ENCODE assay signal across 12 cellular contexts in the genomic region with DNA sequence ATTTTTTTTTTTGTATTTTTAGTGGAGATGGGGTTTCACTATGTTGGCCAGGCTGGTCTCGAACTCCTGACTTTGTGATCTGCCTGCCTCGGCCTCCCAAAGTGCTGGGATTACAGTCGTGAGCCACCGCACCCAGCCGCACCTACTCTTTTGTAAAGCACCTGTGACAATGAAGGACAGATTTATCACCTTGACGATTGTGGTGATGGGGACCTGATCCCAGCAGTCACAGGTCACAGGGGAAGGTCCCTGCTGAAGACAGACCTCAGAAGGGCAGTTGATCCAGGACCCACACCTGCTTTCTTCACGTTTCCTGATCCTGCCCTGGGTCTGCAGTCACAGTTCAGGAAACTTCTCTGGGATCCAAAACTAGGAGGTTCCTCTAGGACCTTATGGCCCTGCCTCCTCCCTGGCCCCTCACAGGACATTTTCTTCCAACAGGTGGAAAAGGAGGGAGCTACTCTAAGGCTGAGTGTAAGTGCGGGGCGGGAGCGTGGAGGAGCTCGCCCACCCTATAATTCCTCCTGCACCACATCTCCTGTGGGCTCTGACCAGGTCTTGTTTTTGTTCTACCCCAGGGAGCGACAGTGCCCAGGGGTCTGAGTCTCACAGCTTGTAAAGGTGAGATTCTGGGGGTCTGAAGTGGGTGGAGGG. TPM values are rescaled to one million over a fixed set of nuclear protein-coding genes. Genes with fewer than 3 reads are reported as not detected.
A peak's percentile ranks its signal among the peaks of the same experiment; 100 is the strongest.
DNase-seq lines count a peak whose midpoint lies in the region; ATAC-seq and TF ChIP-seq lines count a peak whose summit lies in the region.
"Had no signal": no experiment of that assay in that cellular context is flagged by ENCODE, and none has a peak within 500 bp of the region (broad histone marks: within the 10 kb centered on the region; RNA-seq: fewer than 3 reads in every experiment).

No MANE protein-coding gene starts in this region.

- POLR2A ChIA-PET in CD8-positive, alpha-beta T cell (lab: Charles Lee): interaction anchor here (0.6 to 8.2 kb wide), 15 partner anchors 9 to 230 kb away, joined by 3 to 359 read pairs (median 6); a partner anchor contains a TSS

- no peaks in the 10 kb centered on the region for H3K27me3 ChIP-seq in CD8-positive, alpha-beta T cell (ENCODE audit: insufficient read depth, low read length)
- no peaks in the 10 kb centered on the region for H3K27me3 ChIP-seq in duodenal mucosa (ENCODE audit: control insufficient read depth in 1 of 2, insufficient read depth in 2 of 2, low read length in 2 of 2)
- peaks cover 5 to 10% (median 9%) of the 10 kb centered on the region in 3 donors for H3K27me3 ChIP-seq in gastrocnemius medialis
- H3K27me3 ChIP-seq: foreskin keratinocyte had no signal

- H3K4me3 ChIP-seq in CD8-positive, alpha-beta T cell (ENCODE audit: low read depth, low read length): peak overlapping the region; percentile 93
- H3K4me3 ChIP-seq in duodenal mucosa (ENCODE audit: low read depth in 1 of 2, low read length in 2 of 2): peak overlapping the region; percentile 48 to 93
- peak overlapping the region; percentile 55 to 91 (median 76) for H3K4me3 ChIP-seq in gastrocnemius medialis

- no peaks in the 10 kb centered on the region for H3K9me3 Mint-ChIP-seq in CD8-positive, alpha-beta T cell
- peaks cover 0 to 2% (median 0%) of the 10 kb centered on the region in 3 donors for H3K9me3 Mint-ChIP-seq in IgD-negative memory B cell

- TF ChIP-seq CTCF in CD8-positive, alpha-beta T cell (IDR thresholded peaks at IDR 0.05): no peak
- TF ChIP-seq CTCF in gastrocnemius medialis (IDR thresholded peaks at IDR 0.05 in 4 of 5, conservative IDR thresholded peaks at IDR 0.05 in 1 of 5): no peak

- intact Hi-C loops in CD8-positive, alpha-beta T cell (cut with DNase I, micrococcal nuclease): no loop called here
- intact Hi-C loops in gastrocnemius medialis (cut with DNase I; ENCODE audit: low total_unique reads): loop anchor here (1.0 kb wide), 1 partner anchor 37 kb away; no protein-coding TSS in a partner anchor
- intact Hi-C loops in left colon (cut with DNase I, micrococcal nuclease): no loop called here

- H3K36me3 Mint-ChIP-seq in CD8-positive, alpha-beta T cell: peaks cover 52% of the 10 kb centered on the region
- peaks cover 26% of the 10 kb centered on the region for H3K36me3 Mint-ChIP-seq in IgD-negative memory B cell

- no peak for TF ChIP-seq POLR2A in gastrocnemius medialis (IDR thresholded peaks at IDR 0.05)

- peak overlapping the region; percentile 21 to 29 for H3K9ac ChIP-seq in duodenal mucosa (ENCODE audit: low read depth in 1 of 2, low read length in 2 of 2)

- peaks cover 75% of the 10 kb centered on the region for H3K4me1 Mint-ChIP-seq in CD8-positive, alpha-beta T cell (ENCODE audit: low read depth)
- peaks cover 42 to 49% (median 45%) of the 10 kb centered on the region in 3 donors for H3K4me1 Mint-ChIP-seq in IgD-negative memory B cell

- H3K9me3 ChIP-seq in CD8-positive, alpha-beta T cell (ENCODE audit: low read length): no peaks in the 10 kb centered on the region
- H3K9me3 ChIP-seq in duodenal mucosa (ENCODE audit: control insufficient read depth in 1 of 2, low read length in 2 of 2): no peaks in the 10 kb centered on the region
- H3K9me3 ChIP-seq in gastrocnemius medialis: no peaks in the 10 kb centered on the region

- in situ Hi-C loops in gastrocnemius medialis (cut with MboI; ENCODE audit: low sequenced_read_pairs in 4 of 4): no loop called here

- peaks cover 32% of the 10 kb centered on the region for H3K36me3 ChIP-seq in CD8-positive, alpha-beta T cell (ENCODE audit: insufficient read depth, low read length)
- H3K36me3 ChIP-seq in duodenal mucosa (ENCODE audit: control insufficient read depth in 1 of 2, insufficient read depth in 2 of 2, low read length in 2 of 2) (peaks cover 30 to 40% of the 10 kb centered on the region in 2 donors), gastrocnemius medialis (peaks cover 0 to 23% of the 10 kb centered on the region in 2 donors)

- H3K4me1 ChIP-seq in CD8-positive, alpha-beta T cell (ENCODE audit: insufficient read depth, low read length): peaks cover 57% of the 10 kb centered on the region
- H3K4me1 ChIP-seq in duodenal mucosa (ENCODE audit: control insufficient read depth in 1 of 2, insufficient read depth in 2 of 2, low read length in 2 of 2) (peaks cover 13 to 36% of the 10 kb centered on the region in 2 donors), gastrocnemius medialis (peaks cover 0 to 3% of the 10 kb centered on the region in 2 donors)

- no peaks in the 10 kb centered on the region for H3K27me3 Mint-ChIP-seq in CD8-positive, alpha-beta T cell (ENCODE audit: low read depth)
- no peaks in the 10 kb centered on the region for H3K27me3 Mint-ChIP-seq in IgD-negative memory B cell

- peak overlapping the region; percentile 30 for H3K27ac ChIP-seq in CD8-positive, alpha-beta T cell (ENCODE audit: low read depth, low read length)
- H3K27ac ChIP-seq in duodenal mucosa (ENCODE audit: low read depth, low read length) (no peak overlapping the region), gastrocnemius medialis (peak overlapping the region; percentile 77 to 95 (median 86))
- H3K27ac ChIP-seq: foreskin keratinocyte had no signal

- peak overlapping the region; percentile 99 for H3K4me3 Mint-ChIP-seq in CD8-positive, alpha-beta T cell
- H3K4me3 Mint-ChIP-seq in IgD-negative memory B cell: peak overlapping the region; percentile 94 to 100 (median 99)

- ATAC-seq in CD8-positive, alpha-beta T cell: no peak
- ATAC-seq in gastrocnemius medialis (no peak), left colon (no peak), HG02852 (IDR thresholded peaks at IDR 0.05; ENCODE audit: unreplicated experiment) (no peak)
- ATAC-seq: foreskin keratinocyte had no signal

- peak overlapping the region; percentile 98 for H3K27ac Mint-ChIP-seq in CD8-positive, alpha-beta T cell
- peak overlapping the region; percentile 90 to 96 (median 95) for H3K27ac Mint-ChIP-seq in IgD-negative memory B cell

- CTCF ChIA-PET in CD8-positive, alpha-beta T cell (lab: Charles Lee): interaction anchor here (0.6 to 5.9 kb wide), 11 partner anchors 9 to 230 kb away, joined by 3 to 129 read pairs (median 7); no protein-coding TSS in a partner anchor

- peak in 1 of 7 experiments; percentile 24 for DNase-seq in CD8-positive, alpha-beta T cell
- DNase-seq in gastrocnemius medialis (no peak), left colon (no peak), GM19240 (ENCODE audit: insufficient read length, low spot score) (no peak), NCI-H748 treated with DMSO at 0.1 percent for 48 hours (lab: John Stamatoyannopoulos, UW) (no peak)
- DNase-seq: activated CD8-positive, alpha-beta memory T cell treated with anti-CD3 and anti-CD28 coated beads, Interleukin-2, amount 50 U/mL, for 4 hours; foreskin keratinocyte; NCI-H1048; small intestine had no signal

RNA-seq across cellular contexts. Expression of a gene that starts 2.8 kb away (rescaled TPM):
- total RNA-seq in CD8-positive, alpha-beta T cell: 1,000 to 10,000 TPM; 1,266 to 1,281 TPM
- 2,343 TPM for polyA plus RNA-seq in IgD-negative memory B cell
- total RNA-seq in gastrocnemius medialis (100 to 1,000 TPM; 135 to 248 (median 157) TPM), left colon (100 to 1,000 TPM; 332 to 370 TPM)
